29 cellular contexts compared by ENCODE assay signal in the genomic region with DNA sequence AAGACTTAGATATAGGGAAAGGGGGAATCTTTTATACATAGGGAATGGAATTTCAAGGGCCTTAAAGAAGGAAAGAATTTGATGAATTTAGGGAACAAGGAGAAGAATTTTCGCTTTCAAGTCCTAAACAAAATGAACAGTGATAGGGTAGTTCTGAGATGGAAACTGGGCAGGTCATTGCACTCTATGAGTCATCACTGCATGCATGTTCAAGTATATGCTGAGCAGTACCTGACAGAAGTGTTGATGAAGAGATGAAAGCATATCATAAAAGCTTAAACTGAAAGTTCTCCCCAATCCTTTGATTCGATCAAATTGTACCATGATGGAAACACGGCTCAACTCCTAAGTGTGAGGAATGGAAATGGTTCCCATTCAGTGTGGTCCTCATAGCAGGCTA.
"Had no signal": no experiment of that assay in that cellular context is flagged by ENCODE, and none has a peak within 500 bp of the region (broad histone marks: within the 10 kb centered on the region; RNA-seq: fewer than 3 reads in every experiment).

No MANE protein-coding gene starts in this region.

- H3K36me3 ChIP-seq: esophagus squamous epithelium, heart right ventricle, left lung, neural progenitor cell, sigmoid colon, stomach, thyroid gland, uterus had no signal

- H3K9me3 ChIP-seq: esophagus squamous epithelium, heart right ventricle, left lung, mucosa of descending colon, psoas muscle, sigmoid colon, stomach, thyroid gland, uterus had no signal

- ATAC-seq: heart right ventricle; left cardiac atrium; left lung; mucosa of descending colon; natural killer cell treated with Interleukin-12 subunit alpha and Interleukin-12 subunit beta and Interleukin-15 and Interleukin-18, amount 100 ng/mL, for 72 hours; psoas muscle; right cardiac atrium; stimulated activated effector memory CD8-positive, alpha-beta T cell treated with anti-CD3 and anti-CD28 coated beads, Interleukin-12 subunit alpha, Interleukin-12 subunit beta, amount 100 ng/mL, for 72 hours had no signal

- DNase-seq: dermis blood vessel endothelial cell; effector memory CD4-positive, alpha-beta T cell; erythroblast; esophagus squamous epithelium; foreskin melanocyte; glutamatergic neuron; heart right ventricle; hippocampal formation; left cardiac atrium; left lung; mesenchymal stem cell; mucosa of descending colon; naive B cell; psoas muscle; right cardiac atrium; sigmoid colon; stimulated activated CD4-positive, alpha-beta T cell treated with anti-CD3 and anti-CD28 coated beads, Interleukin-2, amount 100 ng/mL, for 24 hours; stimulated activated CD4-positive, alpha-beta T cell treated with anti-CD3 and anti-CD28 coated beads, Interleukin-4, amount 100 ng/mL, for 24 hours; stimulated activated naive CD4-positive, alpha-beta T cell treated with Interleukin-2 at 50 U/mL for 16 hours; stomach; thyroid gland; trophoblast cell; uterus had no signal

- H3K27ac ChIP-seq: coronary artery, esophagus squamous epithelium, heart right ventricle, left lung, neural progenitor cell, psoas muscle, sigmoid colon, stomach, thyroid gland, uterus had no signal

- FAIRE-seq: endothelial cell of umbilical vein, islet of Langerhans had no signal

- H3K4me3 ChIP-seq: coronary artery, esophagus squamous epithelium, heart right ventricle, left lung, mucosa of descending colon, neural progenitor cell, psoas muscle, sigmoid colon, stomach, thyroid gland, uterus had no signal

- H3K4me1 ChIP-seq: esophagus squamous epithelium, heart right ventricle, left lung, psoas muscle, sigmoid colon, stomach, thyroid gland, uterus had no signal

- H3K27me3 ChIP-seq: esophagus squamous epithelium, heart right ventricle, left lung, neural progenitor cell, sigmoid colon, stomach, thyroid gland, uterus had no signal
